ENCODE assay signal across 1 cellular context in the genomic region with DNA sequence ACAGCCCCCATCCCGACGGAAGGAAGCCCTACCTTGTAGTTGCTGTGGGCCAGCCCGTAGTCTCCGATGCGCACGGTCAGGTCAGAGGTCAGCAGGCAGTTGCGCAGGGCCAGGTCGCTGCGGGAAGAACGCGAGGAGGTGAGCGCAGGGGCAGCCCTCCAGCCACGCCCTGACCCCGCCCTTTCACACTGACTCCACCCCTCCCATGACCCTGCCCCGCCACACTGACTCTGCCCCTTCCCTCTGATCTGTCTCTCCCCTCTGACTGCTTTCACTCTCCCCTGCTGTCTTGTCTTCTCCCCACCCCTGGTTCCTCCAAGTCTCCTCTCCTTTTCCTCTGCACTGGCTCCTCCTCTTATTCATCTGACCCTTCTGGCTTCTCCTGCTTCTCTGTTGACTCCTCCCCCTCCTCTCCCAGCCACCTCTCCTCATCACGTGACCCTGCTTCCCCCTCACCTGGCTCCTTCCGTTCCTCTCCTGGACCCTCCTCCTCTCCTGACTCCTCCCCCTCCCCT.
TF ChIP-seq lines count a peak whose summit lies in the region.

No MANE protein-coding gene starts in this region.

TF ChIP-seq in A549, 52 proteins besides CTCF, POLR2A, EP300 and RAD21:
- no peak for TF ChIP-seq TFCP2L1 (CRISPR knock-in tag; IDR thresholded peaks at IDR 0.05)
- no peak for TF ChIP-seq ZFP36 (IDR thresholded peaks at IDR 0.05; ENCODE audit: borderline replicate concordance, partially characterized antibody)
- no peak for TF ChIP-seq JUN (IDR thresholded peaks at IDR 0.05)
- TF ChIP-seq, protein P1, sequence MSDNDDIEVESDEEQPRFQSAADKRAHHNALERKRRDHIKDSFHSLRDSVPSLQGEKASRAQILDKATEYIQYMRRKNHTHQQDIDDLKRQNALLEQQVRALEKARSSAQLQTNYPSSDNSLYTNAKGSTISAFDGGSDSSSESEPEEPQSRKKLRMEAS (IDR thresholded peaks at IDR 0.05), result peak; percentile 18; the same call in 1 of the 2 replicates
- TF ChIP-seq, protein P2, sequence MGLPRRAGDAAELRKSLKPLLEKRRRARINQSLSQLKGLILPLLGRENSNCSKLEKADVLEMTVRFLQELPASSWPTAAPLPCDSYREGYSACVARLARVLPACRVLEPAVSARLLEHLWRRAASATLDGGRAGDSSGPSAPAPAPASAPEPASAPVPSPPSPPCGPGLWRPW (IDR thresholded peaks at IDR 0.05), result no peak
- no peak for TF ChIP-seq NPAS2 (CRISPR knock-in tag; IDR thresholded peaks at IDR 0.05; ENCODE audit: borderline replicate concordance)
- TF ChIP-seq, protein P3, sequence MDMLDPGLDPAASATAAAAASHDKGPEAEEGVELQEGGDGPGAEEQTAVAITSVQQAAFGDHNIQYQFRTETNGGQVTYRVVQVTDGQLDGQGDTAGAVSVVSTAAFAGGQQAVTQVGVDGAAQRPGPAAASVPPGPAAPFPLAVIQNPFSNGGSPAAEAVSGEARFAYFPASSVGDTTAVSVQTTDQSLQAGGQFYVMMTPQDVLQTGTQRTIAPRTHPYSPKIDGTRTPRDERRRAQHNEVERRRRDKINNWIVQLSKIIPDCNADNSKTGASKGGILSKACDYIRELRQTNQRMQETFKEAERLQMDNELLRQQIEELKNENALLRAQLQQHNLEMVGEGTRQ (IDR thresholded peaks at IDR 0.05), result peak; percentile 96
- TF ChIP-seq EHF (CRISPR knock-in tag; IDR thresholded peaks at IDR 0.05), result no peak
- TF ChIP-seq FOSL2 (IDR thresholded peaks at IDR 0.05), result no peak
- 0 out of 2 replicates have a peak, but pooled peaks have one; percentile 9 for TF ChIP-seq FOSL2 (CRISPR knock-in tag; IDR thresholded peaks at IDR 0.05)
- TF ChIP-seq KDM1A (IDR thresholded peaks at IDR 0.05; ENCODE audit: low read depth), result no peak
- no peak for TF ChIP-seq TP53 (CRISPR knock-in tag; IDR thresholded peaks at IDR 0.05)
- TF ChIP-seq, protein P4, sequence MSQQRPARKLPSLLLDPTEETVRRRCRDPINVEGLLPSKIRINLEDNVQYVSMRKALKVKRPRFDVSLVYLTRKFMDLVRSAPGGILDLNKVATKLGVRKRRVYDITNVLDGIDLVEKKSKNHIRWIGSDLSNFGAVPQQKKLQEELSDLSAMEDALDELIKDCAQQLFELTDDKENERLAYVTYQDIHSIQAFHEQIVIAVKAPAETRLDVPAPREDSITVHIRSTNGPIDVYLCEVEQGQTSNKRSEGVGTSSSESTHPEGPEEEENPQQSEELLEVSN (IDR thresholded peaks at IDR 0.05; ENCODE audit: borderline replicate concordance, low read depth), result no peak
- no peak for TF ChIP-seq CBX8 (IDR thresholded peaks at IDR 0.05)
- no peak for TF ChIP-seq ESRRA (IDR thresholded peaks at IDR 0.05; ENCODE audit: borderline replicate concordance, low read length)
- no peak for TF ChIP-seq POLR2AphosphoS2 (conservative IDR thresholded peaks at IDR 0.05; ENCODE audit: low read length)
- no peak for TF ChIP-seq HEYL (CRISPR knock-in tag; IDR thresholded peaks at IDR 0.05)
- TF ChIP-seq JUNB (IDR thresholded peaks at IDR 0.05), result no peak
- TF ChIP-seq, protein P5, sequence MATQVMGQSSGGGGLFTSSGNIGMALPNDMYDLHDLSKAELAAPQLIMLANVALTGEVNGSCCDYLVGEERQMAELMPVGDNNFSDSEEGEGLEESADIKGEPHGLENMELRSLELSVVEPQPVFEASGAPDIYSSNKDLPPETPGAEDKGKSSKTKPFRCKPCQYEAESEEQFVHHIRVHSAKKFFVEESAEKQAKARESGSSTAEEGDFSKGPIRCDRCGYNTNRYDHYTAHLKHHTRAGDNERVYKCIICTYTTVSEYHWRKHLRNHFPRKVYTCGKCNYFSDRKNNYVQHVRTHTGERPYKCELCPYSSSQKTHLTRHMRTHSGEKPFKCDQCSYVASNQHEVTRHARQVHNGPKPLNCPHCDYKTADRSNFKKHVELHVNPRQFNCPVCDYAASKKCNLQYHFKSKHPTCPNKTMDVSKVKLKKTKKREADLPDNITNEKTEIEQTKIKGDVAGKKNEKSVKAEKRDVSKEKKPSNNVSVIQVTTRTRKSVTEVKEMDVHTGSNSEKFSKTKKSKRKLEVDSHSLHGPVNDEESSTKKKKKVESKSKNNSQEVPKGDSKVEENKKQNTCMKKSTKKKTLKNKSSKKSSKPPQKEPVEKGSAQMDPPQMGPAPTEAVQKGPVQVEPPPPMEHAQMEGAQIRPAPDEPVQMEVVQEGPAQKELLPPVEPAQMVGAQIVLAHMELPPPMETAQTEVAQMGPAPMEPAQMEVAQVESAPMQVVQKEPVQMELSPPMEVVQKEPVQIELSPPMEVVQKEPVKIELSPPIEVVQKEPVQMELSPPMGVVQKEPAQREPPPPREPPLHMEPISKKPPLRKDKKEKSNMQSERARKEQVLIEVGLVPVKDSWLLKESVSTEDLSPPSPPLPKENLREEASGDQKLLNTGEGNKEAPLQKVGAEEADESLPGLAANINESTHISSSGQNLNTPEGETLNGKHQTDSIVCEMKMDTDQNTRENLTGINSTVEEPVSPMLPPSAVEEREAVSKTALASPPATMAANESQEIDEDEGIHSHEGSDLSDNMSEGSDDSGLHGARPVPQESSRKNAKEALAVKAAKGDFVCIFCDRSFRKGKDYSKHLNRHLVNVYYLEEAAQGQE (IDR thresholded peaks at IDR 0.05), result no peak
- TF ChIP-seq, protein P6, sequence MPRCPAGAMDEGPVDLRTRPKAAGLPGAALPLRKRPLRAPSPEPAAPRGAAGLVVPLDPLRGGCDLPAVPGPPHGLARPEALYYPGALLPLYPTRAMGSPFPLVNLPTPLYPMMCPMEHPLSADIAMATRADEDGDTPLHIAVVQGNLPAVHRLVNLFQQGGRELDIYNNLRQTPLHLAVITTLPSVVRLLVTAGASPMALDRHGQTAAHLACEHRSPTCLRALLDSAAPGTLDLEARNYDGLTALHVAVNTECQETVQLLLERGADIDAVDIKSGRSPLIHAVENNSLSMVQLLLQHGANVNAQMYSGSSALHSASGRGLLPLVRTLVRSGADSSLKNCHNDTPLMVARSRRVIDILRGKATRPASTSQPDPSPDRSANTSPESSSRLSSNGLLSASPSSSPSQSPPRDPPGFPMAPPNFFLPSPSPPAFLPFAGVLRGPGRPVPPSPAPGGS (IDR thresholded peaks at IDR 0.05), result no peak
- TF ChIP-seq NFE2L2 (conservative IDR thresholded peaks at IDR 0.05; ENCODE audit: low read length), result no peak
- no peak for TF ChIP-seq CHD4 (IDR thresholded peaks at IDR 0.05; ENCODE audit: borderline replicate concordance)
- TF ChIP-seq CHD2 (IDR thresholded peaks at IDR 0.05; ENCODE audit: low read length, partially characterized antibody), result no peak
- TF ChIP-seq FOXS1 (CRISPR knock-in tag; IDR thresholded peaks at IDR 0.05), result no peak
- TF ChIP-seq EHMT2 (IDR thresholded peaks at IDR 0.05; ENCODE audit: low read depth), result no peak
